Comparison of ENCODE assay signal across 12 cellular contexts in the genomic region with DNA sequence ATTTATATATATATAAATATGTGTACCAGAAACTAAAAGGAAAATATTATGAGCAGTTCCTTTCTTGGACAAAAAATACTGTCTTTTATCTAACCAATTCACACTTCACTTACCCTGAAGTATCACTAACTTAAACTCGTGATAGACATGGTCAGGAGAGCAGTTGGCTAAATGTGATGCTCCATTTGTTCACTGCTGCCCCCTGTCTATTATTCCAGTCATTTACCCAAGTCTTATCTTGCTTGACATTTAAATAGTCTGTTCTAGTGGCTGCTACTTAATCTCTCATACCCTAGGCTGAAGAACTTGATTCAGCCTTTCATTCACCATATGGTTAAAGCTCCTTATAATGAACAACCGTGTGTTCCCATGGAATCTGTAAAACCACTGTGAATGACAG.
DNase-seq lines count a peak whose midpoint lies in the region; ATAC-seq and TF ChIP-seq lines count a peak whose summit lies in the region.
"Had no signal": no experiment of that assay in that cellular context is flagged by ENCODE, and none has a peak within 500 bp of the region (broad histone marks: within the 10 kb centered on the region; RNA-seq: fewer than 3 reads in every experiment).

No MANE protein-coding gene starts in this region.

- H3K27me3 ChIP-seq in cardiac muscle cell = no peaks in the 10 kb centered on the region
- H3K27me3 ChIP-seq: stomach had no signal

- no peaks in the 10 kb centered on the region for H3K9me3 ChIP-seq in cardiac muscle cell (ENCODE audit: low read depth)
- H3K9me3 ChIP-seq: stomach had no signal

- no peak overlapping the region for H3K27ac Mint-ChIP-seq in stimulated activated effector memory CD8-positive, alpha-beta T cell treated with anti-CD3 and anti-CD28 coated beads, Interleukin-12 subunit alpha, Interleukin-12 subunit beta, amount 100 ng/mL, for 72 hours
- H3K27ac Mint-ChIP-seq: activated T-cell treated with anti-CD3 and anti-CD28 coated beads, Interleukin-2, amount 50 U/mL, for 24 hours had no signal

- no peaks in the 10 kb centered on the region for H3K4me1 Mint-ChIP-seq in stimulated activated effector memory CD8-positive, alpha-beta T cell treated with anti-CD3 and anti-CD28 coated beads, Interleukin-12 subunit alpha, Interleukin-12 subunit beta, amount 100 ng/mL, for 72 hours

- no peaks in the 10 kb centered on the region for H3K36me3 Mint-ChIP-seq in stimulated activated effector memory CD8-positive, alpha-beta T cell treated with anti-CD3 and anti-CD28 coated beads, Interleukin-12 subunit alpha, Interleukin-12 subunit beta, amount 100 ng/mL, for 72 hours

- peaks cover 15% of the 10 kb centered on the region for H3K9me3 Mint-ChIP-seq in stimulated activated effector memory CD8-positive, alpha-beta T cell treated with anti-CD3 and anti-CD28 coated beads, Interleukin-12 subunit alpha, Interleukin-12 subunit beta, amount 100 ng/mL, for 72 hours

- no peak overlapping the region for H3K4me3 ChIP-seq in cardiac muscle cell
- H3K4me3 ChIP-seq: stomach had no signal

- intact Hi-C loops in cardiac septum (cut with DNase I) = no loop called here

- no peaks in the 10 kb centered on the region for H3K36me3 ChIP-seq in cardiac muscle cell
- H3K36me3 ChIP-seq: stomach had no signal

- no peak overlapping the region for H3K4me3 Mint-ChIP-seq in stimulated activated effector memory CD8-positive, alpha-beta T cell treated with anti-CD3 and anti-CD28 coated beads, Interleukin-12 subunit alpha, Interleukin-12 subunit beta, amount 100 ng/mL, for 72 hours
- H3K4me3 Mint-ChIP-seq: activated T-cell treated with anti-CD3 and anti-CD28 coated beads, Interleukin-2, amount 50 U/mL, for 24 hours had no signal

- no peak for TF ChIP-seq CTCF in cardiac muscle cell (IDR thresholded peaks at IDR 0.05; ENCODE audit: low read depth, low read length)

- peaks cover 4% of the 10 kb centered on the region for H3K4me1 ChIP-seq in cardiac muscle cell (ENCODE audit: low read depth)
- H3K4me1 ChIP-seq: stomach had no signal

- DNase-seq in cardiac muscle cell (ENCODE audit: low read depth in 1 of 2, low spot score in 1 of 2) = peak; percentile 1 to 61
- DNase-seq in cardiac septum (ENCODE audit: low spot score) = no peak
- DNase-seq in NCI-H82 treated with DMSO at 0.1 percent for 48 hours (lab: John Stamatoyannopoulos, UW; ENCODE audit: unreplicated experiment) = peak; percentile 44
- peak; percentile 5 for DNase-seq in cerebellar cortex (ENCODE audit: low spot score)
- no peak for DNase-seq in DMS114 treated with DMSO at 0.1 percent for 48 hours (lab: John Stamatoyannopoulos, UW; ENCODE audit: unreplicated experiment)
- no peak for DNase-seq in stimulated activated effector memory CD8-positive, alpha-beta T cell treated with anti-CD3 and anti-CD28 coated beads, Interleukin-12 subunit alpha, Interleukin-12 subunit beta, amount 100 ng/mL, for 72 hours (ENCODE audit: low spot score in 2 of 2)
- DNase-seq: activated T-cell treated with anti-CD3 and anti-CD28 coated beads, Interleukin-2, amount 50 U/mL, for 24 hours; DMS79; NCI-H187 treated with DMSO at 0.1 percent for 48 hours; stomach had no signal

- no peak for ATAC-seq in HG02588 (IDR thresholded peaks at IDR 0.05; ENCODE audit: unreplicated experiment)
- ATAC-seq in GM19467 (IDR thresholded peaks at IDR 0.05; ENCODE audit: unreplicated experiment) = no peak
- no peak for ATAC-seq in stimulated activated effector memory CD8-positive, alpha-beta T cell treated with anti-CD3 and anti-CD28 coated beads, Interleukin-12 subunit alpha, Interleukin-12 subunit beta, amount 100 ng/mL, for 72 hours

- no peak overlapping the region for H3K27ac ChIP-seq in cardiac muscle cell
- H3K27ac ChIP-seq: stomach had no signal

Comparison
In these comparisons a context has a peak if more than half of its experiments do, and no peak if none do; other contexts are left out.
1. DNase-seq: peak in cardiac muscle cell (2 of 2), NCI-H82 treated with DMSO at 0.1 percent for 48 hours (single experiment) and cerebellar cortex (single experiment); none in cardiac septum (single experiment), DMS114 treated with DMSO at 0.1 percent for 48 hours (single experiment) and stimulated activated effector memory CD8-positive, alpha-beta T cell treated with anti-CD3 and anti-CD28 coated beads, Interleukin-12 subunit alpha, Interleukin-12 subunit beta, amount 100 ng/mL, for 72 hours (0 of 2).